Comparison of ENCODE assay signal across 8 cellular contexts in genomic region chr4:82561745-82562552, GRCh38. TPM values are rescaled to one million over a fixed set of nuclear protein-coding genes. Genes with fewer than 3 reads are reported as not detected.
DNase-seq lines count a peak whose midpoint lies in the region; ATAC-seq and TF ChIP-seq lines count a peak whose summit lies in the region.

Gene TMEM150C (minus strand): TSS chr4:82561988. CDS start chr4:82504657, 57,331 bp downstream.

- H3K9ac ChIP-seq in duodenal mucosa (ENCODE audit: low read depth in 1 of 2, low read length in 2 of 2), result peak within 1 kb of the TSS; percentile 23 to 54

- DNase-seq in stimulated activated CD4-positive, alpha-beta T cell treated with anti-CD3 and anti-CD28 coated beads, Interleukin-15, amount 100 ng/mL, for 24 hours, result peak; percentile 22
- no peak for DNase-seq in stimulated activated CD4-positive, alpha-beta T cell treated with anti-CD3 and anti-CD28 coated beads, Interleukin-1b, Interleukin-23, amount 100 ng/mL, for 48 hours
- DNase-seq in Peyer's patch (peak in 1 of 3 donors; percentile 54), lung microvascular endothelial cell (ENCODE audit: low read depth in 2 of 2) (peak; percentile 19 to 33), tibial artery (no peak), NCI-H2107 treated with DMSO at 0.1 percent for 48 hours (lab: John Stamatoyannopoulos, UW; ENCODE audit: unreplicated experiment) (no peak)

- H3K9me3 ChIP-seq in Peyer's patch (no peaks in the 10 kb centered on the region), duodenal mucosa (ENCODE audit: control insufficient read depth in 1 of 2, low read length in 2 of 2) (no peaks in the 10 kb centered on the region), tibial artery (no peaks in the 10 kb centered on the region)

- ATAC-seq in HG03045 (IDR thresholded peaks at IDR 0.05; ENCODE audit: unreplicated experiment), result no peak

- H3K36me3 ChIP-seq in Peyer's patch, result no peaks in the 10 kb centered on the region
- no peaks in the 10 kb centered on the region for H3K36me3 ChIP-seq in duodenal mucosa (ENCODE audit: control insufficient read depth in 1 of 2, insufficient read depth in 2 of 2, low read length in 2 of 2)
- no peaks in the 10 kb centered on the region for H3K36me3 ChIP-seq in tibial artery

- no peaks in the 10 kb centered on the region for H3K27me3 ChIP-seq in Peyer's patch
- peaks cover 0 to 10% of the 10 kb centered on the region in 2 donors for H3K27me3 ChIP-seq in duodenal mucosa (ENCODE audit: control insufficient read depth in 1 of 2, insufficient read depth in 2 of 2, low read length in 2 of 2)
- peaks cover 0 to 23% of the 10 kb centered on the region in 2 donors for H3K27me3 ChIP-seq in tibial artery

- H3K4me1 ChIP-seq in Peyer's patch (peaks cover 0 to 4% (median 0%) of the 10 kb centered on the region in 4 donors), duodenal mucosa (ENCODE audit: control insufficient read depth in 1 of 2, insufficient read depth in 2 of 2, low read length in 2 of 2) (peaks cover 16 to 17% of the 10 kb centered on the region in 2 donors), tibial artery (peaks cover 0 to 11% (median 5%) of the 10 kb centered on the region in 4 donors)

- H3K4me3 ChIP-seq in Peyer's patch (peak within 1 kb of the TSS; percentile 37 to 84 (median 57)), duodenal mucosa (ENCODE audit: low read depth in 1 of 2, low read length in 2 of 2) (peak within 1 kb of the TSS; percentile 66 to 78), tibial artery (peak within 1 kb of the TSS; percentile 43 to 54)

- peak in 1 of 6 experiments; percentile 10 for TF ChIP-seq CTCF in Peyer's patch (IDR thresholded peaks at IDR 0.05)
- no peak for TF ChIP-seq CTCF in tibial artery (IDR thresholded peaks at IDR 0.05)

- TF ChIP-seq POLR2A in Peyer's patch (IDR thresholded peaks at IDR 0.05), result no peak

- H3K27ac ChIP-seq in Peyer's patch (peak within 1 kb of the TSS in 2 of 4 donors; percentile 30 to 35), duodenal mucosa (ENCODE audit: low read depth, low read length) (no peak within 1 kb of the TSS), tibial artery (no peak within 1 kb of the TSS)

- intact Hi-C loops in tibial artery (cut with DNase I; ENCODE audit: low total_unique reads), result no loop called here

RNA-seq across cellular contexts. Expression of gene TMEM150C, which starts in this region (rescaled TPM):
- total RNA-seq in Peyer's patch, result 1 to 10 TPM in 2 of 4 donors, under 1 TPM in 1, not detected in 1; 0.88 to 1.3 (median 1.1) TPM
- 3.3 and 5.8 TPM in 2 replicates for total RNA-seq in lung microvascular endothelial cell

Comparison
In these comparisons a context has a peak if more than half of its experiments do, and no peak if none do; other contexts are left out.
1. DNase-seq: peak in stimulated activated CD4-positive, alpha-beta T cell treated with anti-CD3 and anti-CD28 coated beads, Interleukin-15, amount 100 ng/mL, for 24 hours (single experiment) and lung microvascular endothelial cell (2 of 2); none in stimulated activated CD4-positive, alpha-beta T cell treated with anti-CD3 and anti-CD28 coated beads, Interleukin-1b, Interleukin-23, amount 100 ng/mL, for 48 hours (single experiment), tibial artery (0 of 2) and NCI-H2107 treated with DMSO at 0.1 percent for 48 hours (single experiment).
2. Peak in every context shown above with its lines, with median percentiles within 50 percentile points of each other: H3K4me3 ChIP-seq.